Comparison of ENCODE assay signal across 8 cellular contexts in the genomic region with DNA sequence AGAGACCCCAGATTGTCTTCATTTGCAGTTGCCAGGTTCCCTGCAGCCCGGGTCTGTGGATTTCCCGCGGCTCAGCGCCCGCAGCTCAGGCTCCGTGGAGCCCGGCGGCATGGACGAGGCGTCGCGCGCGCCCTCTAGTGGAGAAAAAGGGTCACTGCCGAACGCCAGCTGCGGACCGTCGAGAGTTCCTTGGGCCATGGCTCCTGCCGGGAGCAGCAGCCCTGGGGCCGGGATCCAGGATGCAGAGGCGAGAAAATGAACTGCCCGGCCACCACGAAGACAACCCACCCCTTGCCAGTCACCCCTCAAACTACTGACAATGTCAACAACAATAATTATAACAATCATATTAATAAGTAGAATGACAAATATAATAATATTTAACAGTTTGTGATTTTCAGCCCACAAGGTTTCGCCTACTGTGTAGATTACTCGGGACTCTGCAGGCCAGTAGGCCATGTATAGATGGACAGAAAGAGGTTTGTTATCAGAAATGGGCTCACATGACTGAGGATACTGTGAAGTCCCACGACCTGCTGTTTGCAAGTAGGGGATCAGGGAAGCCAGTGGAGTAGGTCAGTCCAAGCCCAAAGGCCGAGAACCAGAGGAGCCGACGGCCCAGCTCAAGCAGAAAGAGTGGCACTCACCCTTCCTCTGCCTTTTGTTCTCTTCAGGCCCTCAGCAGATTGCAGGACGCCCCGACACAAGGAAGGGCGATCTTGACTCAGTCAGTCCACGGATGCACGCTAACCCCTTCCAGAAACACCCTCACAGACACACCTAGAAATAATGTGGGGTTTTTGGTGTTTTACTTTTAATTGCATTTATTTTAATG. TPM values are rescaled to one million over a fixed set of nuclear protein-coding genes. Genes with fewer than 3 reads are reported as not detected.
DNase-seq lines count a peak whose midpoint lies in the region; ATAC-seq and TF ChIP-seq lines count a peak whose summit lies in the region.

No MANE protein-coding gene starts in this region.

- H3K4me3 ChIP-seq in fibroblast of pulmonary artery (replicated peaks; ENCODE audit: low read depth, low read length): no peak overlapping the region

- no peaks in the 10 kb centered on the region for H3K36me3 Mint-ChIP-seq in activated T-cell treated with anti-CD3 and anti-CD28 coated beads, Interleukin-2, amount 50 U/mL, for 72 hours (ENCODE audit: insufficient read depth in 2 of 2)
- H3K36me3 Mint-ChIP-seq in neural crest cell (ENCODE audit: low read depth): no peaks in the 10 kb centered on the region

- H3K9me3 Mint-ChIP-seq in activated T-cell treated with anti-CD3 and anti-CD28 coated beads, Interleukin-2, amount 50 U/mL, for 72 hours: no peaks in the 10 kb centered on the region
- no peaks in the 10 kb centered on the region for H3K9me3 Mint-ChIP-seq in neural crest cell
- peaks cover 0 to 2% of the 10 kb centered on the region in 2 donors for H3K9me3 Mint-ChIP-seq in stimulated activated naive CD8-positive, alpha-beta T cell treated with anti-CD3 and anti-CD28 coated beads, Interleukin-15, amount 100 ng/mL, for 72 hours

- H3K27me3 Mint-ChIP-seq in activated T-cell treated with anti-CD3 and anti-CD28 coated beads, Interleukin-2, amount 50 U/mL, for 72 hours (ENCODE audit: low read depth): peaks cover 35% of the 10 kb centered on the region
- H3K27me3 Mint-ChIP-seq in neural crest cell (ENCODE audit: low read depth): peaks cover 7% of the 10 kb centered on the region
- peaks cover 50% of the 10 kb centered on the region for H3K27me3 Mint-ChIP-seq in stimulated activated naive CD8-positive, alpha-beta T cell treated with anti-CD3 and anti-CD28 coated beads, Interleukin-15, amount 100 ng/mL, for 72 hours

- in situ Hi-C loops in GM13976 (cut with MboI; ENCODE audit: low sequenced_read_pairs, unreplicated experiment): loop anchor here (10.0 to 25.0 kb wide), 2 partner anchors 109 to 261 kb away; no protein-coding TSS in a partner anchor

- peak; percentile 72 for ATAC-seq in HG03442 (IDR thresholded peaks at IDR 0.05; ENCODE audit: unreplicated experiment)
- ATAC-seq in activated T-cell treated with anti-CD3 and anti-CD28 coated beads, Interleukin-2, amount 50 U/mL, for 72 hours (replicated peaks in 1 of 2): peak; percentile 72 to 77
- ATAC-seq in stimulated activated naive CD8-positive, alpha-beta T cell treated with anti-CD3 and anti-CD28 coated beads, Interleukin-15, amount 100 ng/mL, for 72 hours: peak; percentile 77

- H3K27ac Mint-ChIP-seq in activated T-cell treated with anti-CD3 and anti-CD28 coated beads, Interleukin-2, amount 50 U/mL, for 72 hours: no peak overlapping the region
- no peak overlapping the region for H3K27ac Mint-ChIP-seq in neural crest cell (ENCODE audit: unreplicated experiment)
- H3K27ac Mint-ChIP-seq in stimulated activated naive CD8-positive, alpha-beta T cell treated with anti-CD3 and anti-CD28 coated beads, Interleukin-15, amount 100 ng/mL, for 72 hours: peak overlapping the region in 1 of 2 donors; percentile 69

- peak; percentile 38 for DNase-seq in A172 (ENCODE audit: low spot score)
- DNase-seq in GM13976 (ENCODE audit: low spot score): peak; percentile 88
- peak; percentile 67 for DNase-seq in OCI-M1 (lab: John Stamatoyannopoulos, UW)
- DNase-seq in activated T-cell treated with anti-CD3 and anti-CD28 coated beads, Interleukin-2, amount 50 U/mL, for 72 hours: peak; percentile 61 to 72
- peak; percentile 66 for DNase-seq in fibroblast of pulmonary artery (ENCODE audit: low read depth)
- DNase-seq in neural crest cell (ENCODE audit: low read depth, low spot score): peak; percentile 90
- peak; percentile 55 to 62 for DNase-seq in stimulated activated naive CD8-positive, alpha-beta T cell treated with anti-CD3 and anti-CD28 coated beads, Interleukin-15, amount 100 ng/mL, for 72 hours

- no peak overlapping the region for H3K4me3 Mint-ChIP-seq in activated T-cell treated with anti-CD3 and anti-CD28 coated beads, Interleukin-2, amount 50 U/mL, for 72 hours
- peak overlapping the region; percentile 33 for H3K4me3 Mint-ChIP-seq in neural crest cell
- no peak overlapping the region for H3K4me3 Mint-ChIP-seq in stimulated activated naive CD8-positive, alpha-beta T cell treated with anti-CD3 and anti-CD28 coated beads, Interleukin-15, amount 100 ng/mL, for 72 hours

- peak; percentile 99 for TF ChIP-seq CTCF in GM13976 (IDR thresholded peaks at IDR 0.05; ENCODE audit: borderline replicate concordance, control extremely low read depth, extremely low read depth, insufficient read depth, missing control alignments)
- TF ChIP-seq CTCF in fibroblast of pulmonary artery (IDR thresholded peaks at IDR 0.05; ENCODE audit: low read length, missing control alignments): peak; percentile 82
- peak; percentile 97 for TF ChIP-seq CTCF in neural crest cell (conservative IDR thresholded peaks at IDR 0.05)

- H3K4me1 Mint-ChIP-seq in activated T-cell treated with anti-CD3 and anti-CD28 coated beads, Interleukin-2, amount 50 U/mL, for 72 hours (ENCODE audit: low read depth): peaks cover 7% of the 10 kb centered on the region
- H3K4me1 Mint-ChIP-seq in neural crest cell: peaks cover 16% of the 10 kb centered on the region
- peaks cover 12% of the 10 kb centered on the region for H3K4me1 Mint-ChIP-seq in stimulated activated naive CD8-positive, alpha-beta T cell treated with anti-CD3 and anti-CD28 coated beads, Interleukin-15, amount 100 ng/mL, for 72 hours

RNA-seq across cellular contexts. Expression of gene BOD1, which starts 43.1 kb away (rescaled TPM):
- 80.6 and 83.8 TPM in 2 replicates for total RNA-seq in A172 (2014; rRNA removed; shearing (Covaris generic))
- 10 to 100 TPM; 24.1 TPM for total RNA-seq in activated T-cell treated with anti-CD3 and anti-CD28 coated beads, Interleukin-2, amount 50 U/mL, for 72 hours
- total RNA-seq in neural crest cell: 121 and 126 TPM in 2 replicates

Comparison
In these comparisons a context has a peak if more than half of its experiments do, and no peak if none do; other contexts are left out.
1. DNase-seq: peak in every context shown above with its lines; median percentile 90 in neural crest cell; 88 in GM13976; 67 in OCI-M1; 66 in activated T-cell treated with anti-CD3 and anti-CD28 coated beads, Interleukin-2, amount 50 U/mL, for 72 hours; 66 in fibroblast of pulmonary artery; 58 in stimulated activated naive CD8-positive, alpha-beta T cell treated with anti-CD3 and anti-CD28 coated beads, Interleukin-15, amount 100 ng/mL, for 72 hours; 38 in A172.